ENCODE assay signal across 8 cellular contexts in genomic region chr12:54281261-54281638, GRCh38. TPM values are rescaled to one million over a fixed set of nuclear protein-coding genes. Genes with fewer than 3 reads are reported as not detected.
DNase-seq lines count a peak whose midpoint lies in the region; FAIRE-seq and TF ChIP-seq lines count a peak whose summit lies in the region.
"Not testable (repeated sequence)": the region's sequence is repeated elsewhere in the genome, so short reads cannot be mapped to it uniquely, and the experiment has no call there.

No MANE protein-coding gene starts in this region.

- POLR2A ChIA-PET in H1 (lab: Charles Lee; ENCODE audit: partially characterized antibody), result interaction anchor here (0.7 to 44.8 kb wide), 32 partner anchors 9 to 151 kb away, joined by 3 to 1006 read pairs (median 11); partner anchors contain the start of genes COPZ1, ITGA5 and NFE2

- peak overlapping the region; percentile 3 for H2BK120ac ChIP-seq in H1 (replicated peaks; ENCODE audit: low read depth, low read length)

- not testable (repeated sequence) for TF ChIP-seq RAD21 in H1 (IDR thresholded peaks at IDR 0.05 in 1 of 2, conservative IDR thresholded peaks at IDR 0.05 in 1 of 2; ENCODE audit: low read depth in 2 of 2, low read length in 2 of 2)

- not testable (repeated sequence) for TF ChIP-seq CTCF in 22Rv1 (IDR thresholded peaks at IDR 0.05); H1 (IDR thresholded peaks at IDR 0.05; ENCODE audit: control extremely low read depth in 1 of 3, insufficient read depth in 1 of 3, low read depth in 1 of 3, low read length in 3 of 3); hepatocyte (IDR thresholded peaks at IDR 0.05; ENCODE audit: poor library complexity)

- TF ChIP-seq EP300 in H1 (IDR thresholded peaks at IDR 0.05; ENCODE audit: borderline replicate concordance in 1 of 2, low read depth in 2 of 2, low read length in 2 of 2), result not testable (repeated sequence)

- not testable (repeated sequence) for H3K27me3 ChIP-seq in MG63; adipocyte (replicated peaks; ENCODE audit: control insufficient read depth, insufficient read depth, low read length); H1 (replicated peaks in 1 of 4; ENCODE audit: control insufficient read depth in 3 of 4, extremely low read depth in 1 of 4, insufficient read depth in 3 of 4, low read length in 3 of 4); hepatocyte; mucosa of rectum (ENCODE audit: control insufficient read depth in 2 of 2, insufficient read depth in 2 of 2, low read length in 2 of 2); skeletal muscle tissue (ENCODE audit: control insufficient read depth in 3 of 3, insufficient read depth in 3 of 3, low read length in 3 of 3)

- not testable (repeated sequence) for FAIRE-seq in H1 (lab: Jason Lieb, UNC)

- H2BK12ac ChIP-seq in H1 (ENCODE audit: low read depth, low read length), result peak overlapping the region; percentile 51; the same call in 1 of the 2 replicates

- H3K4me3 ChIP-seq in GM08714 (ENCODE audit: low read length), result peak overlapping the region; percentile 98
- peak overlapping the region; percentile 71 for H3K4me3 ChIP-seq in MG63
- H3K4me3 ChIP-seq in adipocyte (ENCODE audit: low read length), result peak overlapping the region; percentile 96
- peak overlapping the region; percentile 70 to 99 (median 90) for H3K4me3 ChIP-seq in H1 (ENCODE audit: extremely low read depth in 1 of 4, insufficient read depth in 2 of 4, low read depth in 3 of 4, low read length in 4 of 4)
- H3K4me3 ChIP-seq in hepatocyte, result peak overlapping the region; percentile 58
- H3K4me3 ChIP-seq in mucosa of rectum (ENCODE audit: low read length in 2 of 2), result peak overlapping the region; percentile 73 to 99
- peak overlapping the region; percentile 89 to 97 (median 97) for H3K4me3 ChIP-seq in skeletal muscle tissue (ENCODE audit: low read length in 3 of 3)

- H2BK15ac ChIP-seq in H1 (ENCODE audit: low read length), result not testable (repeated sequence)

- H3K79me1 ChIP-seq in H1 (ENCODE audit: low read depth, low read length), result not testable (repeated sequence)

- H3K79me2 ChIP-seq in H1 (ENCODE audit: control insufficient read depth in 1 of 2, insufficient read depth in 2 of 2, low read length in 2 of 2), result peaks cover 15 to 70% of the 10 kb centered on the region in 2 experiments
- peaks cover 72% of the 10 kb centered on the region for H3K79me2 ChIP-seq in hepatocyte

- H4K5ac ChIP-seq in H1 (ENCODE audit: insufficient read length, low read depth, low read length), result peak overlapping the region; percentile 98

- CTCF ChIA-PET in H1 (lab: Charles Lee; ENCODE audit: partially characterized antibody), result interaction anchor here (0.5 to 12.3 kb wide), 6 partner anchors 12 to 87 kb away, joined by 3 to 90 read pairs (median 4); no protein-coding TSS in a partner anchor

- TF ChIP-seq POLR2A in H1 (IDR thresholded peaks at IDR 0.05; ENCODE audit: control extremely low read depth in 1 of 2, low read depth in 2 of 2, low read length in 2 of 2), result peak in 1 of 2 experiments; percentile 48; a peak in 2 of 3 replicates

- H3K4me1 ChIP-seq in adipocyte (ENCODE audit: control insufficient read depth, insufficient read depth, low read length), result peaks cover 51% of the 10 kb centered on the region
- peaks cover 0 to 12% (median 8%) of the 10 kb centered on the region in 4 experiments; a peak in 5 of 7 replicates for H3K4me1 ChIP-seq in H1 (replicated peaks in 1 of 4; ENCODE audit: control insufficient read depth in 3 of 4, insufficient read depth in 4 of 4, low read length in 3 of 4)
- H3K4me1 ChIP-seq in hepatocyte (ENCODE audit: insufficient read depth), result peaks cover 42% of the 10 kb centered on the region
- peaks cover 50 to 56% of the 10 kb centered on the region in 2 donors for H3K4me1 ChIP-seq in mucosa of rectum (ENCODE audit: control insufficient read depth in 2 of 2, insufficient read depth in 2 of 2, low read length in 2 of 2)
- peaks cover 59 to 65% (median 60%) of the 10 kb centered on the region in 3 donors for H3K4me1 ChIP-seq in skeletal muscle tissue (ENCODE audit: control insufficient read depth in 3 of 3, insufficient read depth in 3 of 3, low read length in 3 of 3)

- not testable (repeated sequence) for H2AFZ ChIP-seq in H1 (ENCODE audit: low read length); hepatocyte

- not testable (repeated sequence) for DNase-seq in MG63; adipocyte (ENCODE audit: low read depth); H1 (ENCODE audit: low read depth in 1 of 2, low spot score in 2 of 2); hepatocyte (ENCODE audit: low spot score)

- peak overlapping the region; percentile 97 for H3K18ac ChIP-seq in H1 (ENCODE audit: extremely low read depth, low read length)

- H3K4me2 ChIP-seq in H1 (ENCODE audit: insufficient read depth in 1 of 2, low read depth in 2 of 2, low read length in 2 of 2) (peak overlapping the region; percentile 62 to 67), hepatocyte (peak overlapping the region; percentile 94)

- H3K9me2 ChIP-seq in hepatocyte (replicated peaks; ENCODE audit: insufficient read depth), result not testable (repeated sequence)

- H4K8ac ChIP-seq in H1 (ENCODE audit: extremely low read depth, insufficient read depth, low read length), result peak overlapping the region; percentile 99; the same call in 1 of the 2 replicates

- H4K20me1 ChIP-seq in H1 (replicated peaks in 1 of 2; ENCODE audit: control insufficient read depth in 1 of 2, insufficient read depth in 2 of 2, low read length in 2 of 2), result peaks cover 20 to 26% of the 10 kb centered on the region in 2 experiments
- peaks cover 49% of the 10 kb centered on the region for H4K20me1 ChIP-seq in hepatocyte (ENCODE audit: insufficient read depth, poor library complexity, severe bottlenecking)

- H3K4ac ChIP-seq in H1 (replicated peaks; ENCODE audit: insufficient read length, low read depth, low read length), result peak overlapping the region; percentile 99

- H3K14ac ChIP-seq in H1 (ENCODE audit: insufficient read length), result not testable (repeated sequence)

- H3K9ac ChIP-seq in adipocyte (ENCODE audit: low read length), result peak overlapping the region; percentile 100
- peak overlapping the region; percentile 97 to 100 (median 100) for H3K9ac ChIP-seq in H1 (replicated peaks in 1 of 4; ENCODE audit: extremely low read depth in 1 of 4, low read depth in 3 of 4, low read length in 3 of 4)
- peak overlapping the region; percentile 84 to 99 for H3K9ac ChIP-seq in mucosa of rectum (ENCODE audit: low read depth in 1 of 2, low read length in 2 of 2)
- peak overlapping the region; percentile 86 to 99 (median 96) for H3K9ac ChIP-seq in skeletal muscle tissue (ENCODE audit: low read depth in 1 of 3, low read length in 3 of 3)

- WGBS in H1 (ENCODE audit: extremely low coverage in 1 of 2, insufficient coverage in 1 of 2, insufficient read length in 1 of 2, insufficient replicate concordance in 2 of 2, low coverage in 1 of 2, low lambda C conversion rate in 2 of 2, missing lambda C conversion rate in 1 of 2), 2 experiments, result 1% methylated on average over 10 of the region's 10 CpGs; no CpG with 5 or more reads in 1 of the 2 experiments
- WGBS in hepatocyte (ENCODE audit: low lambda C conversion rate, missing lambda C conversion rate), result 3% methylated on average over 10 of the region's 10 CpGs

- H2BK20ac ChIP-seq in H1 (ENCODE audit: low read length), result not testable (repeated sequence)

- H2AK5ac ChIP-seq in H1 (ENCODE audit: low read depth, low read length), result peak overlapping the region; percentile 99

- H3K36me3 ChIP-seq in MG63 (peaks cover 86% of the 10 kb centered on the region), adipocyte (ENCODE audit: control insufficient read depth, insufficient read depth, low read length, severe bottlenecking) (peaks cover 50% of the 10 kb centered on the region), H1 (ENCODE audit: control insufficient read depth in 2 of 4, insufficient read depth in 4 of 4, low read length in 3 of 4) (peaks cover 34 to 65% (median 46%) of the 10 kb centered on the region in 4 experiments), mucosa of rectum (ENCODE audit: control insufficient read depth in 2 of 2, insufficient read depth in 2 of 2, low read length in 2 of 2) (peaks cover 33 to 37% of the 10 kb centered on the region in 2 donors), skeletal muscle tissue (ENCODE audit: control insufficient read depth in 3 of 3, insufficient read depth in 3 of 3, low read length in 3 of 3) (peaks cover 27 to 44% (median 38%) of the 10 kb centered on the region in 3 donors)
- not testable (repeated sequence) for H3K36me3 ChIP-seq in hepatocyte (replicated peaks; ENCODE audit: insufficient read depth, low read depth)

- peak overlapping the region; percentile 85 for H3K56ac ChIP-seq in H1 (replicated peaks; ENCODE audit: insufficient read length, low read depth, low read length)

- peak overlapping the region; percentile 99 for H2BK5ac ChIP-seq in H1 (ENCODE audit: low read depth, low read length)

- peak overlapping the region; percentile 95 for H3K27ac ChIP-seq in 22Rv1
- peak overlapping the region; percentile 99 for H3K27ac ChIP-seq in H1 (ENCODE audit: low read depth, low read length)
- H3K27ac ChIP-seq in hepatocyte, result peak overlapping the region; percentile 92
- peak overlapping the region; percentile 93 to 99 for H3K27ac ChIP-seq in mucosa of rectum (ENCODE audit: low read depth in 2 of 2, low read length in 2 of 2)
- H3K27ac ChIP-seq in skeletal muscle tissue (ENCODE audit: low read depth, low read length), result peak overlapping the region; percentile 97

- peak overlapping the region; percentile 100 for H4K91ac ChIP-seq in H1 (replicated peaks; ENCODE audit: insufficient read length, low read length)

- not testable (repeated sequence) for H3K9me3 ChIP-seq in MG63; adipocyte (ENCODE audit: control insufficient read depth, low read length); H1 (ENCODE audit: insufficient read depth in 2 of 2, low read depth in 1 of 2, low read length in 1 of 2); hepatocyte (ENCODE audit: low read depth); mucosa of rectum (ENCODE audit: control insufficient read depth in 2 of 2, low read length in 2 of 2); skeletal muscle tissue (ENCODE audit: control insufficient read depth in 3 of 3, low read length in 3 of 3)

- H3K23ac ChIP-seq in H1 (ENCODE audit: insufficient read length), result not testable (repeated sequence)

- H3K23me2 ChIP-seq in H1 (ENCODE audit: low read depth, low read length), result peaks cover 13% of the 10 kb centered on the region

RNA-seq across cellular contexts. Expression of gene HNRNPA1, which starts 0.7 kb away (rescaled TPM):
- total RNA-seq in MG63 (2014; rRNA removed; shearing (Covaris generic); ENCODE audit: low replicate concordance), result 84.7 and 146 TPM in 2 replicates
- total RNA-seq in H1 (2021; fragmentation: NEBNext Ultra II Directional; extraction: Animal tissue kit (Norgen Biotek cat#: 25700)), result 2,738 and 2,756 TPM in 2 replicates
- polyA plus RNA-seq in H1 (2011; rRNA removed), result 645 and 835 TPM in 2 replicates
- polyA plus RNA-seq in H1 (2011; cell fraction: cytosol; rRNA removed), result 1,857 TPM
- polyA plus RNA-seq in H1 (2011; cell fraction: nucleus; rRNA removed), result 829 TPM
- polyA plus RNA-seq in H1 (2012, experiment 1 of 2), result 3,527 to 3,732 TPM (median 3,691 TPM) in 4 replicates
- 538 TPM for polyA plus RNA-seq in H1 (2012, experiment 2 of 2)
- polyA plus RNA-seq in H1 (2013, experiment 1 of 2), result 2,134 TPM
- polyA plus RNA-seq in H1 (2013, experiment 2 of 2), result 2,146 TPM
- polyA minus RNA-seq in H1 (2011; rRNA and poly(A)+ RNA removed), result 697 and 783 TPM in 2 replicates
- polyA minus RNA-seq in H1 (2011; cell fraction: cytosol; rRNA and poly(A)+ RNA removed), result 622 TPM
- polyA minus RNA-seq in H1 (2011; cell fraction: nucleus; rRNA and poly(A)+ RNA removed), result 916 TPM
- 467 and 721 TPM in 2 replicates for total RNA-seq in hepatocyte
- polyA plus RNA-seq in hepatocyte, result 482 and 531 TPM in 2 replicates
- 467 TPM for total RNA-seq in skeletal muscle tissue

RNA-seq across cellular contexts. Expression of gene CBX5, which starts 1.3 kb away (rescaled TPM):
- 20.5 and 26.6 TPM in 2 replicates for total RNA-seq in MG63 (2014; rRNA removed; shearing (Covaris generic); ENCODE audit: low replicate concordance)
- total RNA-seq in H1 (2021; fragmentation: NEBNext Ultra II Directional; extraction: Animal tissue kit (Norgen Biotek cat#: 25700)), result 217 and 231 TPM in 2 replicates
- polyA plus RNA-seq in H1 (2011; rRNA removed) (35.4 and 62.4 TPM in 2 replicates), hepatocyte (21.9 and 23.3 TPM in 2 replicates)
- 52.0 TPM for polyA plus RNA-seq in H1 (2011; cell fraction: cytosol; rRNA removed)
- polyA plus RNA-seq in H1 (2011; cell fraction: nucleus; rRNA removed), result 21.4 TPM
- polyA plus RNA-seq in H1 (2012, experiment 1 of 2), result 44.8 to 102 TPM (median 55.1 TPM) in 4 replicates
- 7.4 TPM for polyA plus RNA-seq in H1 (2012, experiment 2 of 2)
- 74.7 TPM for polyA plus RNA-seq in H1 (2013, experiment 1 of 2)
- 75.0 TPM for polyA plus RNA-seq in H1 (2013, experiment 2 of 2)
- 216 and 244 TPM in 2 replicates for polyA minus RNA-seq in H1 (2011; rRNA and poly(A)+ RNA removed)
- 117 TPM for polyA minus RNA-seq in H1 (2011; cell fraction: cytosol; rRNA and poly(A)+ RNA removed)
- polyA minus RNA-seq in H1 (2011; cell fraction: nucleus; rRNA and poly(A)+ RNA removed), result 68.3 TPM
- total RNA-seq in hepatocyte (58.2 and 60.1 TPM in 2 replicates), skeletal muscle tissue (49.6 TPM)

RNA-seq across cellular contexts. Expression of gene NFE2, which starts 19.6 kb away (rescaled TPM):
- 0.13 TPM in 1 of 2 replicates, not detected in the other for total RNA-seq in MG63 (2014; rRNA removed; shearing (Covaris generic); ENCODE audit: low replicate concordance)
- 1.4 and 2.0 TPM in 2 replicates for total RNA-seq in H1 (2021; fragmentation: NEBNext Ultra II Directional; extraction: Animal tissue kit (Norgen Biotek cat#: 25700))
- polyA plus RNA-seq in H1 (2011; rRNA removed) (6.1 and 8.3 TPM in 2 replicates), hepatocyte (0.83 TPM in 1 of 2 replicates, not detected in the other)
- 6.2 TPM for polyA plus RNA-seq in H1 (2011; cell fraction: cytosol; rRNA removed)
- polyA plus RNA-seq in H1 (2011; cell fraction: nucleus; rRNA removed), result 8.8 TPM
- 2.8 to 4.8 TPM (median 3.9 TPM) in 4 replicates for polyA plus RNA-seq in H1 (2012, experiment 1 of 2)
- polyA plus RNA-seq in H1 (2012, experiment 2 of 2), result 5.1 TPM
- 1.5 TPM for polyA plus RNA-seq in H1 (2013, experiment 1 of 2)
- polyA plus RNA-seq in H1 (2013, experiment 2 of 2), result 1.4 TPM
- polyA minus RNA-seq in H1 (2011; rRNA and poly(A)+ RNA removed), result 4.6 and 6.3 TPM in 2 replicates
- 3.5 TPM for polyA minus RNA-seq in H1 (2011; cell fraction: cytosol; rRNA and poly(A)+ RNA removed)
- polyA minus RNA-seq in H1 (2011; cell fraction: nucleus; rRNA and poly(A)+ RNA removed), result 2.8 TPM
- total RNA-seq in hepatocyte (0.44 TPM in 1 of 2 replicates, not detected in the other), skeletal muscle tissue (5.2 TPM)

RNA-seq across cellular contexts. Expression of gene COPZ1, which starts 43.7 kb away (rescaled TPM):
- total RNA-seq in MG63 (2014; rRNA removed; shearing (Covaris generic); ENCODE audit: low replicate concordance), result 243 and 381 TPM in 2 replicates
- total RNA-seq in H1 (2021; fragmentation: NEBNext Ultra II Directional; extraction: Animal tissue kit (Norgen Biotek cat#: 25700)), result 94.2 and 103 TPM in 2 replicates
- polyA plus RNA-seq in H1 (2011; rRNA removed) (88.2 and 133 TPM in 2 replicates), hepatocyte (207 and 224 TPM in 2 replicates)
- 103 TPM for polyA plus RNA-seq in H1 (2011; cell fraction: cytosol; rRNA removed)
- 56.0 TPM for polyA plus RNA-seq in H1 (2011; cell fraction: nucleus; rRNA removed)
- polyA plus RNA-seq in H1 (2012, experiment 1 of 2), result 114 to 158 TPM (median 123 TPM) in 4 replicates
- polyA plus RNA-seq in H1 (2012, experiment 2 of 2), result 287 TPM
- 73.3 TPM for polyA plus RNA-seq in H1 (2013, experiment 1 of 2)
- 80.0 TPM for polyA plus RNA-seq in H1 (2013, experiment 2 of 2)
- 71.3 and 86.2 TPM in 2 replicates for polyA minus RNA-seq in H1 (2011; rRNA and poly(A)+ RNA removed)
- polyA minus RNA-seq in H1 (2011; cell fraction: cytosol; rRNA and poly(A)+ RNA removed), result 68.3 TPM
- 27.2 TPM for polyA minus RNA-seq in H1 (2011; cell fraction: nucleus; rRNA and poly(A)+ RNA removed)
- total RNA-seq in hepatocyte (164 and 220 TPM in 2 replicates), skeletal muscle tissue (62.6 TPM)
